Comparison of ENCODE assay signal across 8 cellular contexts in the genomic region with DNA sequence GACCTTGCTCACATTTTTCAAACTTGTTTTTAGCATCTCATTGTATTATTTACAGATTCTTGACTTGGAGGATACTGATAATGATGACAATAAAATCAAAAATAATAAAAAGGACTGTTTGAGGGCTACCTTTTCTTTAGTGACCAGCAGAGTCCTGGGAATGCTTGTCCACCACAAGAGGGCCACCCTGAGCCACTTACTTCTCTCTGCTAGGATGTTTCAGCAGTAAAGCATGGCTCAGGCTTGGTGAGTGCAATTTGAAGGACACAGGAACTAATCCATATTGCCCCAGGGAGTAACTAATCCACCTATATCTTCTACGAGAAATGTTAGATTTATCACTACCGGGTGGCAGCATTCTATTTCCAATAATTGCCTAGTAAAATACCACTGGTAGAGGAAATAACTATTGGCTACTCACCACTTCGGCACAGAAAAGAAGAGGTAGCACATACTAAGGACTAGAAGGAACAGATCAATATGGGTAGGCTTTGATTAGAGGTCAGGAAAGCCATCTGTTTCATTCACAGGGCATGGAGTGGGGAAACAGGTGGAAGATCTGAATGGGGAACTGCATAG. TPM values are rescaled to one million over a fixed set of nuclear protein-coding genes. Genes with fewer than 3 reads are reported as not detected.
A peak's percentile ranks its signal among the peaks of the same experiment; 100 is the strongest.
DNase-seq lines count a peak whose midpoint lies in the region; ATAC-seq and TF ChIP-seq lines count a peak whose summit lies in the region.

No MANE protein-coding gene starts in this region.

- H3K27me3 Mint-ChIP-seq in glutamatergic neuron (ENCODE audit: unreplicated experiment) (peaks cover 2% of the 10 kb centered on the region), progenitor cell of endocrine pancreas (no peaks in the 10 kb centered on the region)

- no peaks in the 10 kb centered on the region for H3K27me3 ChIP-seq in DOHH2 (ENCODE audit: control insufficient read depth, low read length)
- H3K27me3 ChIP-seq in RWPE2 (ENCODE audit: insufficient read depth, poor library complexity, severe bottlenecking), result no peaks in the 10 kb centered on the region
- H3K27me3 ChIP-seq in upper lobe of right lung, result no peaks in the 10 kb centered on the region

- H3K36me3 ChIP-seq in DOHH2 (ENCODE audit: control insufficient read depth, low read length), result no peaks in the 10 kb centered on the region
- H3K36me3 ChIP-seq in RWPE2 (ENCODE audit: low read depth), result no peaks in the 10 kb centered on the region
- no peaks in the 10 kb centered on the region for H3K36me3 ChIP-seq in upper lobe of right lung

- H3K9me3 ChIP-seq in DOHH2 (ENCODE audit: control insufficient read depth, insufficient read depth, low read length) (no peaks in the 10 kb centered on the region), RWPE2 (ENCODE audit: severe bottlenecking) (no peaks in the 10 kb centered on the region), upper lobe of right lung (no peaks in the 10 kb centered on the region)

- H3K27ac Mint-ChIP-seq in glutamatergic neuron (ENCODE audit: unreplicated experiment) (peak overlapping the region; percentile 49), progenitor cell of endocrine pancreas (no peak overlapping the region)

- H3K9me3 Mint-ChIP-seq in glutamatergic neuron (ENCODE audit: unreplicated experiment) (peaks cover 3% of the 10 kb centered on the region), progenitor cell of endocrine pancreas (ENCODE audit: low read depth) (no peaks in the 10 kb centered on the region)

- DNase-seq in HT1080 (ENCODE audit: low read depth), result peak; percentile 46
- no peak for DNase-seq in RWPE2 (ENCODE audit: low spot score)
- DNase-seq in activated effector memory CD4-positive, alpha-beta T cell treated with Interleukin-2 at 50 U/mL for 16 hours, result peak; percentile 31
- peak; percentile 81 for DNase-seq in glutamatergic neuron
- peak; percentile 44 for DNase-seq in progenitor cell of endocrine pancreas (ENCODE audit: low spot score, unreplicated experiment)
- DNase-seq in upper lobe of right lung, result peak; percentile 73

- H3K27ac ChIP-seq in DOHH2 (ENCODE audit: low read depth, low read length) (no peak overlapping the region), RWPE2 (ENCODE audit: poor library complexity, severe bottlenecking) (no peak overlapping the region), upper lobe of right lung (peak overlapping the region; percentile 14)

- TF ChIP-seq CTCF in DOHH2 (IDR thresholded peaks at IDR 0.05; ENCODE audit: low read depth, low read length, poor library complexity, severe bottlenecking) (peak; percentile 80), RWPE2 (IDR thresholded peaks at IDR 0.05; ENCODE audit: poor library complexity, severe bottlenecking) (peak; percentile 90), glutamatergic neuron (IDR thresholded peaks at IDR 0.05; ENCODE audit: partially characterized antibody, unreplicated experiment) (peak; percentile 72), progenitor cell of endocrine pancreas (IDR thresholded peaks at IDR 0.05; ENCODE audit: unreplicated experiment) (peak; percentile 90), upper lobe of right lung (IDR thresholded peaks at IDR 0.05) (peak; percentile 85)

- H3K4me3 ChIP-seq in DOHH2 (ENCODE audit: low read length), result no peak overlapping the region
- H3K4me3 ChIP-seq in RWPE2 (ENCODE audit: severe bottlenecking), result no peak overlapping the region
- no peak overlapping the region for H3K4me3 ChIP-seq in upper lobe of right lung

- no peaks in the 10 kb centered on the region for H4K20me1 ChIP-seq in DOHH2 (ENCODE audit: control insufficient read depth, insufficient read depth, low read depth, low read length)

- H3K79me2 ChIP-seq in DOHH2 (ENCODE audit: control insufficient read depth, low read length), result no peaks in the 10 kb centered on the region

- peaks cover 21% of the 10 kb centered on the region for H3K4me1 Mint-ChIP-seq in glutamatergic neuron (ENCODE audit: low read depth, unreplicated experiment)
- peaks cover 2% of the 10 kb centered on the region for H3K4me1 Mint-ChIP-seq in progenitor cell of endocrine pancreas (ENCODE audit: low read depth)

- intact Hi-C loops in upper lobe of right lung (cut with DNase I), result loop anchor here (10.0 kb wide), 1 partner anchor 70 kb away; no protein-coding TSS in a partner anchor

- H3K4me3 Mint-ChIP-seq in glutamatergic neuron (ENCODE audit: unreplicated experiment) (no peak overlapping the region), progenitor cell of endocrine pancreas (ENCODE audit: low read depth) (no peak overlapping the region)

- H3K36me3 Mint-ChIP-seq in glutamatergic neuron (ENCODE audit: unreplicated experiment), result no peaks in the 10 kb centered on the region
- H3K36me3 Mint-ChIP-seq in progenitor cell of endocrine pancreas (ENCODE audit: insufficient read depth), result no peaks in the 10 kb centered on the region

- no peaks in the 10 kb centered on the region for H3K9me2 ChIP-seq in DOHH2 (replicated peaks; ENCODE audit: control insufficient read depth, low read length)

- H3K4me2 ChIP-seq in DOHH2 (ENCODE audit: low read length), result no peak overlapping the region

- ATAC-seq in GM21423 (IDR thresholded peaks at IDR 0.05; ENCODE audit: unreplicated experiment) (peak; percentile 86), RWPE2 (ENCODE audit: low read depth) (peak; percentile 94), upper lobe of right lung (peak; percentile 94)

- H3F3A ChIP-seq in DOHH2 (ENCODE audit: control insufficient read depth, insufficient read depth), result no peaks in the 10 kb centered on the region

- H3K4me1 ChIP-seq in DOHH2 (ENCODE audit: control insufficient read depth, low read length), result no peaks in the 10 kb centered on the region
- H3K4me1 ChIP-seq in RWPE2 (ENCODE audit: insufficient read depth, poor library complexity, severe bottlenecking), result no peaks in the 10 kb centered on the region
- peaks cover 8% of the 10 kb centered on the region for H3K4me1 ChIP-seq in upper lobe of right lung

RNA-seq across cellular contexts. Expression of gene KIAA0408, which starts 5.8 kb away (rescaled TPM):
- total RNA-seq in HT1080 (2014; rRNA removed; shearing (Covaris generic)), result 0.06 and 0.23 TPM in 2 replicates
- 0.33 and 0.51 TPM in 2 replicates for polyA plus RNA-seq in HT1080 (2015; cell fraction: cytosol; rRNA removed)
- 1.6 and 1.8 TPM in 2 replicates for polyA plus RNA-seq in HT1080 (2015; cell fraction: nucleus; rRNA removed)
- total RNA-seq in glutamatergic neuron (ENCODE audit: unreplicated experiment) (110 TPM), progenitor cell of endocrine pancreas (0.91 and 1.4 TPM in 2 replicates), upper lobe of right lung (55.0 TPM)

Comparison
In these comparisons a context has a peak if more than half of its experiments do, and no peak if none do; other contexts are left out.
1. RNA of gene KIAA0408, which starts 5.8 kb away (total RNA-seq): 110 TPM in glutamatergic neuron (single experiment) and 55.0 TPM in upper lobe of right lung (single experiment); 0.91 to 1.4 TPM in progenitor cell of endocrine pancreas and 0.06 to 0.23 TPM in HT1080; every median in the first group is over 10 times any median in the second.
2. Peak in every context shown above with its lines, with median percentiles within 50 percentile points of each other: CTCF ChIP-seq and ATAC-seq.